ENCODE assay signal across 22 cellular contexts in the genomic region with DNA sequence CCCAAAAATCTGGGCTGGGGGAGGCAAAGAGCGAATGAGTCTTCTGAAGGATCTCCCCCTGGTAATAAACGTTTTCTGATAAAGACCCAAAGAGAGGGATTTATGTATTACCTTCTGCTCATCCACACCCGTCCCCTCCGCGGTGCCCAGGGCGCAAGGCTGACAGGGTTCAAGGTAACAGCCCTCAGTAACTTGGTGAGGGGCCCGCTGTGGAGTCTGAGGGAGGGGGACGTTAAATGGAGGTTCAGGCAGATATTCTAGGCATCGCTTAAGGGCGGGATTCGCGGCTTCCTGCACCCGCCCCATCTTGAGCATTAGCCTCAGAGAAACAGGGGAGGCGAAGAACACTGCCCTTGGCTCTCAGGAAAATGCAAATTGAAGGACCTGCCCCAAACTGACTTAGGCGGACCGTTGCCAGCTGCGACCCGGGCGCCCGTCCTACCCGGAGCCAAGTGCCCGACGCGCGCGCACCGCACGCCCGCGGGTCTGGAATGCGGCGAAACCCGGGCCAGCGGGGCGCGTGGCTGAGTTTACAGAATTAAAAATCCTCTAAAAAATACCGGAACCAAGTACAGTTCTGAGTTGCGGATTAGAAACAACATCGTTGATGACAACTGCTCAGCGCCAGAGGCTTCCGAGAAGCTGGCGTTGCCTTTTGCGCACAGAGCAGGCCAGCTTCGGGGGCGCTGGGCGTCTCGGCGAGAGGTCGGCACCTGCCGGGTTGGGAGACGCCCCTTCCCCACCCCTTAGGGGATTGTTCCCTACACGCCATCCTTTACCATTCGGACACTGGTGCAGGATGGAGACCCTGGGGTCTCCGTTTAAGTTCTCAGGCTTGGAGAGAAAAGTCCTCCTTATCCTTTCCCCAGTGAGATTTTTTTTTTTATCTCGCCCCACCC. TPM values are rescaled to one million over a fixed set of nuclear protein-coding genes. Genes with fewer than 3 reads are reported as not detected.
DNase-seq lines count a peak whose midpoint lies in the region; ATAC-seq and TF ChIP-seq lines count a peak whose summit lies in the region.
"Had no signal": no experiment of that assay in that cellular context is flagged by ENCODE, and none has a peak within 500 bp of the region (broad histone marks: within the 10 kb centered on the region; RNA-seq: fewer than 3 reads in every experiment).

No MANE protein-coding gene starts in this region.

- H3K9me3 Mint-ChIP-seq in brain (peaks cover 0 to 9% (median 0%) of the 10 kb centered on the region in 5 experiments), nephron (no peaks in the 10 kb centered on the region), Calu3 (ENCODE audit: low read depth, unreplicated experiment) (no peaks in the 10 kb centered on the region)
- no peaks in the 10 kb centered on the region for H3K9me3 Mint-ChIP-seq in activated CD4-positive, alpha-beta memory T cell treated with anti-CD3 and anti-CD28 coated beads for 36 hours
- H3K9me3 Mint-ChIP-seq: activated T-cell treated with anti-CD3 and anti-CD28 coated beads, Interleukin-2, amount 50 U/mL, for 72 hours; CD8-positive, alpha-beta memory T cell; naive thymus-derived CD8-positive, alpha-beta T cell had no signal

- intact Hi-C loops in heart left ventricle (cut with DNase I) (no loop called here), left ventricle myocardium superior (cut with micrococcal nuclease) (no loop called here), Calu3 (cut with micrococcal nuclease; ENCODE audit: unreplicated experiment) (no loop called here)
- intact Hi-C loops in activated CD4-positive, alpha-beta memory T cell treated with anti-CD3 and anti-CD28 coated beads for 36 hours (cut with micrococcal nuclease) = no loop called here

- 2 to 3% (median 2%) methylated on average over 53 to 55 of the region's 55 CpGs for WGBS in heart left ventricle, 4 donors

- H3K4me1 ChIP-seq in heart left ventricle = peaks cover 0 to 55% (median 21%) of the 10 kb centered on the region in 12 donors
- H3K4me1 ChIP-seq: SJCRH30 had no signal

- H3K27me3 Mint-ChIP-seq in brain = peaks cover 95% of the 10 kb centered on the region
- H3K27me3 Mint-ChIP-seq in nephron (ENCODE audit: low read depth) = peaks cover 100% of the 10 kb centered on the region
- peaks cover 94% of the 10 kb centered on the region for H3K27me3 Mint-ChIP-seq in Calu3 (ENCODE audit: unreplicated experiment)
- H3K27me3 Mint-ChIP-seq in activated CD4-positive, alpha-beta memory T cell treated with anti-CD3 and anti-CD28 coated beads for 36 hours = peaks cover 74% of the 10 kb centered on the region

- no peaks in the 10 kb centered on the region for H3K9me3 ChIP-seq in heart left ventricle
- H3K9me3 ChIP-seq: SJCRH30 had no signal

- H3K27ac ChIP-seq in heart left ventricle = no peak overlapping the region
- H3K27ac ChIP-seq: GM23248, SJCRH30 had no signal

- H3K4me3 Mint-ChIP-seq in brain (peak overlapping the region; percentile 69 to 82 (median 75)), nephron (peak overlapping the region; percentile 53 to 66 (median 54)), Calu3 (ENCODE audit: low read depth, unreplicated experiment) (no peak overlapping the region)
- H3K4me3 Mint-ChIP-seq in activated CD4-positive, alpha-beta memory T cell treated with anti-CD3 and anti-CD28 coated beads for 36 hours = no peak overlapping the region
- H3K4me3 Mint-ChIP-seq: CD8-positive, alpha-beta memory T cell had no signal

- H3K4me1 Mint-ChIP-seq in brain (peaks cover 66% of the 10 kb centered on the region), nephron (peaks cover 28% of the 10 kb centered on the region), Calu3 (ENCODE audit: low read depth, unreplicated experiment) (peaks cover 15% of the 10 kb centered on the region)
- H3K4me1 Mint-ChIP-seq in activated CD4-positive, alpha-beta memory T cell treated with anti-CD3 and anti-CD28 coated beads for 36 hours (ENCODE audit: low read depth) = peaks cover 19% of the 10 kb centered on the region

- H3K36me3 Mint-ChIP-seq in brain (no peaks in the 10 kb centered on the region), nephron (ENCODE audit: low read depth) (no peaks in the 10 kb centered on the region), Calu3 (ENCODE audit: insufficient read depth, unreplicated experiment) (peaks cover 10% of the 10 kb centered on the region)
- H3K36me3 Mint-ChIP-seq in activated CD4-positive, alpha-beta memory T cell treated with anti-CD3 and anti-CD28 coated beads for 36 hours = no peaks in the 10 kb centered on the region
- H3K36me3 Mint-ChIP-seq: CD8-positive, alpha-beta memory T cell; naive thymus-derived CD8-positive, alpha-beta T cell had no signal

- BruUV-seq in Calu3 (replicated peaks; lab: Mats Ljungman, UMichigan) = no TSS peak

- DNase-seq in heart left ventricle (no peak), left ventricle myocardium superior (no peak), cerebellum (ENCODE audit: low spot score) (no peak), Calu3 (no peak), NCI-H128 (lab: John Stamatoyannopoulos, UW; ENCODE audit: unreplicated experiment) (no peak)
- DNase-seq in activated CD4-positive, alpha-beta memory T cell treated with anti-CD3 and anti-CD28 coated beads for 36 hours = no peak
- DNase-seq: activated CD4-positive, alpha-beta T cell treated with anti-CD3 and anti-CD28 coated beads, Interleukin-2, amount 50 U/mL, for 1 hour; activated T-cell treated with anti-CD3 and anti-CD28 coated beads, Interleukin-2, amount 50 U/mL, for 72 hours; caudate nucleus; CD8-positive, alpha-beta memory T cell; Karpas-422; naive thymus-derived CD8-positive, alpha-beta T cell; NCI-H1417 treated with DMSO at 0.1 percent for 48 hours; SJCRH30 had no signal

- H3K27me3 ChIP-seq in heart left ventricle = peaks cover 45 to 90% (median 70%) of the 10 kb centered on the region in 9 donors
- H3K27me3 ChIP-seq: SJCRH30 had no signal

- TF ChIP-seq POLR2A in heart left ventricle (IDR thresholded peaks at IDR 0.05) = no peak

- H3K27ac Mint-ChIP-seq in brain = no peak overlapping the region
- no peak overlapping the region for H3K27ac Mint-ChIP-seq in nephron
- no peak overlapping the region for H3K27ac Mint-ChIP-seq in Calu3 (ENCODE audit: unreplicated experiment)
- no peak overlapping the region for H3K27ac Mint-ChIP-seq in activated CD4-positive, alpha-beta memory T cell treated with anti-CD3 and anti-CD28 coated beads for 36 hours
- H3K27ac Mint-ChIP-seq: activated T-cell treated with anti-CD3 and anti-CD28 coated beads, Interleukin-2, amount 50 U/mL, for 72 hours; naive thymus-derived CD8-positive, alpha-beta T cell had no signal

- POLR2A ChIA-PET in activated CD4-positive, alpha-beta memory T cell treated with anti-CD3 and anti-CD28 coated beads for 36 hours (lab: Charles Lee) = no interaction called here

- ATAC-seq in heart left ventricle (no peak), left ventricle myocardium superior (no peak)
- ATAC-seq: activated T-cell treated with anti-CD3 and anti-CD28 coated beads, Interleukin-2, amount 50 U/mL, for 72 hours; naive thymus-derived CD8-positive, alpha-beta T cell had no signal

- H3K4me3 ChIP-seq in heart left ventricle = peak overlapping the region in 10 of 12 donors; percentile 3 to 27 (median 12)
- H3K4me3 ChIP-seq: GM23248, lung, SJCRH30 had no signal

- CTCF ChIA-PET in Calu3 (lab: Charles Lee) = interaction anchor here (0.7 kb wide), 1 partner anchor 18 kb away, joined by 3 read pairs; no protein-coding TSS in a partner anchor
- CTCF ChIA-PET in activated CD4-positive, alpha-beta memory T cell treated with anti-CD3 and anti-CD28 coated beads for 36 hours (lab: Charles Lee) = no interaction called here

- H3K36me3 ChIP-seq in heart left ventricle = no peaks in the 10 kb centered on the region
- H3K36me3 ChIP-seq: SJCRH30 had no signal

- TF ChIP-seq CTCF in heart left ventricle (IDR thresholded peaks at IDR 0.05) (no peak), brain (conservative IDR thresholded peaks at IDR 0.05) (no peak), nephron (IDR thresholded peaks at IDR 0.05; ENCODE audit: unreplicated experiment in 3 of 3) (no peak), Calu3 (IDR thresholded peaks at IDR 0.05; ENCODE audit: unreplicated experiment) (no peak)

RNA-seq across cellular contexts. Expression of a gene that starts 2.8 kb away (rescaled TPM):
- total RNA-seq in heart left ventricle = not detected
- not detected for polyA plus RNA-seq in heart left ventricle
- total RNA-seq in left ventricle myocardium superior = not detected
- polyA plus RNA-seq in brain (ENCODE audit: insufficient read depth, low read depth, low replicate concordance) = not detected
- total RNA-seq in cerebellum = not detected
- not detected in 2 replicates for total RNA-seq in Calu3 (2022)
- total RNA-seq in activated CD4-positive, alpha-beta memory T cell treated with anti-CD3 and anti-CD28 coated beads for 36 hours = not detected
- total RNA-seq: activated T-cell treated with anti-CD3 and anti-CD28 coated beads, Interleukin-2, amount 50 U/mL, for 72 hours; CD8-positive, alpha-beta memory T cell; fibroblast of villous mesenchyme; G401; GM23248; naive thymus-derived CD8-positive, alpha-beta T cell; NCI-H460; renal cortical epithelial cell; SJCRH30 had no signal
- polyA plus RNA-seq: CD8-positive, alpha-beta memory T cell; GM23248; naive thymus-derived CD8-positive, alpha-beta T cell had no signal

Comparison
In these comparisons a context has a peak if more than half of its experiments do, and no peak if none do; other contexts are left out.
1. H3K4me3 Mint-ChIP-seq: peak in brain (5 of 5) and nephron (3 of 3); none in Calu3 (single experiment) and activated CD4-positive, alpha-beta memory T cell treated with anti-CD3 and anti-CD28 coated beads for 36 hours (single experiment).